In genomic region chr10:729213-729612, GRCh38 we compare ENCODE assay signal across 18 cellular contexts.
"Had no signal": no experiment of that assay in that cellular context is flagged by ENCODE, and none has a peak within 500 bp of the region (broad histone marks: within the 10 kb centered on the region; RNA-seq: fewer than 3 reads in every experiment).

No MANE protein-coding gene starts in this region.

- H3K9me3 ChIP-seq: right atrium auricular region, sigmoid colon, stomach, thoracic aorta, transverse colon had no signal

- H3K27me3 ChIP-seq: right atrium auricular region, sigmoid colon had no signal

- H3K4me3 ChIP-seq: heart left ventricle, right atrium auricular region, sigmoid colon, skin epidermis, stomach, thoracic aorta, transverse colon had no signal

- H3K4me1 ChIP-seq: heart left ventricle, right atrium auricular region, sigmoid colon, stomach, transverse colon had no signal

- H3K27ac ChIP-seq: heart left ventricle, right atrium auricular region, sigmoid colon, skin epidermis, stomach, thoracic aorta, transverse colon had no signal

- H3K36me3 ChIP-seq: heart left ventricle, right atrium auricular region, sigmoid colon, stomach, thoracic aorta, transverse colon had no signal

- DNase-seq: effector memory CD4-positive, alpha-beta T cell; heart left ventricle; hippocampal formation; kidney glomerular epithelial cell; mammary epithelial cell; naive thymus-derived CD8-positive, alpha-beta T cell; sigmoid colon; stimulated activated CD4-positive, alpha-beta T cell treated with anti-CD3 and anti-CD28 coated beads, Interleukin-2, amount 100 ng/mL, for 24 hours; stimulated activated CD4-positive, alpha-beta T cell treated with anti-CD3 and anti-CD28 coated beads, Interleukin-4, amount 100 ng/mL, for 4 hours; stimulated activated naive CD4-positive, alpha-beta T cell; stomach; substantia nigra; transverse colon had no signal

- ATAC-seq: esophagus mucosa; left lobe of liver; naive thymus-derived CD8-positive, alpha-beta T cell had no signal
